Comparison of ENCODE assay signal across 1 cellular context in the genomic region with DNA sequence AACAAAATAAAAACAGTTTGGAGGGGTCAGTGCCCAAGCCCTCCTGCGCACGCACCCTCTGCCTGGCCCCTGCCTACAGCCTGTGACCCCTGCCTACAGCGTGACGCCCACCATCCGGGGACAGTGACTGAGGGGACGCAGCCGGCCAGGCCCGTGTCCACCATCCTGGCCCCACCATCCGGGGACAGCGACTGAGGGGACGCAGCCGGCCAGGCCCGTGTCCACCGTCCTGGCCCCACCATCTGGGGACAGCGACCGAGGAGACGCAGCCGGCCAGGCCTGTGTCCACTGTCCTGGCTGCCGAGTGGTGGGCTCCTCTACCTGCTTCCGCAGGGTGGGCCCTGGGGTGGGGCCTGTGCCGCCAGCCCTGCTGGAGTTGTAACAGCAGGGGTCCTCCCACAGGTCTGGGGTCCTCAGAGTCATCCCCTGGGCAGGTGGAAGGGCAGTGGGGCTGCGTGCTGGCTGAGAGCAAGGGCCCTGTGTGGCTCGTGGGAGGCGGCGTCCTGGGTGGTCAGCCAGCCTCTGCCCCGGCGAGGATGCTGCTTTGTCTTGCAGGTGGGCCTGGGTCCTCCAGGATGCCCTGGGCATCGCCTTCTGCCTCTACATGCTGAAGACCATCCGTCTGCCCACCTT.
TF ChIP-seq lines count a peak whose summit lies in the region.

No MANE protein-coding gene starts in this region.

TF ChIP-seq in HepG2, 621 proteins besides CTCF, POLR2A, EP300 and RAD21:
- TF ChIP-seq ZFY (CRISPR knock-in tag; IDR thresholded peaks at IDR 0.05) (no peak), AGO2 (optimal IDR thresholded peaks at IDR 0.05; ENCODE audit: low read depth, low read length) (peak; percentile 19), BRCA1 (CRISPR knock-in tag; IDR thresholded peaks at IDR 0.05) (no peak)
- TF ChIP-seq, protein P1, sequence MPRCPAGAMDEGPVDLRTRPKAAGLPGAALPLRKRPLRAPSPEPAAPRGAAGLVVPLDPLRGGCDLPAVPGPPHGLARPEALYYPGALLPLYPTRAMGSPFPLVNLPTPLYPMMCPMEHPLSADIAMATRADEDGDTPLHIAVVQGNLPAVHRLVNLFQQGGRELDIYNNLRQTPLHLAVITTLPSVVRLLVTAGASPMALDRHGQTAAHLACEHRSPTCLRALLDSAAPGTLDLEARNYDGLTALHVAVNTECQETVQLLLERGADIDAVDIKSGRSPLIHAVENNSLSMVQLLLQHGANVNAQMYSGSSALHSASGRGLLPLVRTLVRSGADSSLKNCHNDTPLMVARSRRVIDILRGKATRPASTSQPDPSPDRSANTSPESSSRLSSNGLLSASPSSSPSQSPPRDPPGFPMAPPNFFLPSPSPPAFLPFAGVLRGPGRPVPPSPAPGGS (CRISPR knock-in tag; IDR thresholded peaks at IDR 0.05) = no peak
